ENCODE assay signal across 20 cellular contexts in the genomic region with DNA sequence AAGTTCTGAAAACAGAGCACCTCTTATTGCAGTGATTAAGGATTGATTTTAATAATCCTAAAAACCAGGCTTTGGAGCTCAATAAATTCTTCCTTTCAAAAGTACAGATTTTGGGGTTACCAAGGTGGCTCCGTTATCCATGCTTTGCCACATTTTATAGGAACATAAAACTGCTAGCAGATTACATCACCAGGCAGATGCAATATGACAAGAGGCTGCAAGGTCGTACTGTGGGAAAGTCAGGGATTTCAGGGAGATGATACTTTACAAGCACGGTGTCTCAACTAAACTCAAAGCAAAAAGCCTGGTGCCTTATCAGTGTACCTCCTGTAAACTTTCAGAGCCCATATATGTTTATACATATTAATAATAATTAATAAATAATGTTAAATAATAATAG. TPM values are rescaled to one million over a fixed set of nuclear protein-coding genes. Genes with fewer than 3 reads are reported as not detected.
DNase-seq lines count a peak whose midpoint lies in the region; ATAC-seq, FAIRE-seq and TF ChIP-seq lines count a peak whose summit lies in the region.
"Had no signal": no experiment of that assay in that cellular context is flagged by ENCODE, and none has a peak within 500 bp of the region (broad histone marks: within the 10 kb centered on the region; RNA-seq: fewer than 3 reads in every experiment).

No MANE protein-coding gene starts in this region.

- no peaks in the 10 kb centered on the region for H4K20me1 ChIP-seq in GM23248 (ENCODE audit: insufficient read depth)
- peaks cover 5% of the 10 kb centered on the region for H4K20me1 ChIP-seq in astrocyte (ENCODE audit: insufficient read depth, low read length)

- no peak overlapping the region for H2AK5ac ChIP-seq in mesenchymal stem cell (ENCODE audit: low read length, severe bottlenecking)

- peaks cover 28% of the 10 kb centered on the region for H3K4me1 ChIP-seq in GM23248 (ENCODE audit: insufficient read depth)
- H3K4me1 ChIP-seq in astrocyte (ENCODE audit: insufficient read depth, low read length): peaks cover 4% of the 10 kb centered on the region
- no peaks in the 10 kb centered on the region for H3K4me1 ChIP-seq in mesenchymal stem cell (ENCODE audit: control insufficient read depth, insufficient read depth, low read depth, low read length)
- no peaks in the 10 kb centered on the region for H3K4me1 ChIP-seq in prostate gland (replicated peaks)
- no peaks in the 10 kb centered on the region for H3K4me1 ChIP-seq in thyroid gland

- H4K91ac ChIP-seq in mesenchymal stem cell (ENCODE audit: low read length): no peak overlapping the region

- peak overlapping the region; percentile 50 for H3K4me3 ChIP-seq in GM23248
- no peak overlapping the region for H3K4me3 ChIP-seq in astrocyte (ENCODE audit: insufficient read depth, low read depth, low read length)
- peak overlapping the region in 1 of 2 experiments; percentile 48 for H3K4me3 ChIP-seq in mesenchymal stem cell (ENCODE audit: insufficient read depth in 1 of 2, low read depth in 1 of 2, low read length in 2 of 2)
- H3K4me3 ChIP-seq in prostate gland: no peak overlapping the region
- no peak overlapping the region for H3K4me3 ChIP-seq in thyroid gland (replicated peaks in 1 of 3)

- 27 to 36% methylated on average over 3 of the region's 3 CpGs for WGBS in GM23248 (ENCODE audit: low coverage in 1 of 2, low lambda C conversion rate in 2 of 2, missing lambda C conversion rate in 2 of 2), 2 experiments
- 94% methylated on average over 2 of the region's 3 CpGs for WGBS in mesenchymal stem cell
- WGBS in prostate gland: 47% methylated on average over 3 of the region's 3 CpGs
- WGBS in thyroid gland, 2 donors: 82 to 86% methylated on average over 3 of the region's 3 CpGs

- H3K4me2 ChIP-seq in GM23248 (ENCODE audit: unreplicated experiment) (peak overlapping the region; percentile 80), astrocyte (ENCODE audit: low read length) (no peak overlapping the region), mesenchymal stem cell (ENCODE audit: low read length, poor library complexity, severe bottlenecking) (no peak overlapping the region)

- no peaks in the 10 kb centered on the region for H3K9me3 Mint-ChIP-seq in HFFc6
- no peaks in the 10 kb centered on the region for H3K9me3 Mint-ChIP-seq in astrocyte (ENCODE audit: unreplicated experiment)

- H3K9me3 ChIP-seq in GM23248 (ENCODE audit: low read depth) (no peaks in the 10 kb centered on the region), astrocyte (ENCODE audit: insufficient read depth, low read depth, low read length) (no peaks in the 10 kb centered on the region), mesenchymal stem cell (ENCODE audit: control insufficient read depth, low read length) (no peaks in the 10 kb centered on the region), prostate gland (no peaks in the 10 kb centered on the region), thyroid gland (no peaks in the 10 kb centered on the region)

- H3K36me3 Mint-ChIP-seq in HFFc6 (ENCODE audit: low read depth): peaks cover 56% of the 10 kb centered on the region
- no peaks in the 10 kb centered on the region for H3K36me3 Mint-ChIP-seq in astrocyte (ENCODE audit: low read depth, unreplicated experiment)
- H3K36me3 Mint-ChIP-seq: CD14-positive monocyte had no signal

- H3K9me2 ChIP-seq in GM23248 (ENCODE audit: insufficient read depth): no peaks in the 10 kb centered on the region

- intact Hi-C loops in prostate gland (cut with DNase I): no loop called here
- intact Hi-C loops in thyroid gland (cut with DNase I): no loop called here

- DNase-seq in GM23248 (peak; percentile 62), HFFc6 (no peak), astrocyte (ENCODE audit: low read depth) (no peak), mesenchymal stem cell (no peak), prostate gland (ENCODE audit: low spot score) (no peak), thyroid gland (no peak)
- DNase-seq: ACHN, DMS79, IMR-90, NCI-H1048, NCI-H1694 had no signal

- no peak overlapping the region for H2BK5ac ChIP-seq in mesenchymal stem cell (ENCODE audit: low read depth, low read length, poor library complexity, severe bottlenecking)

- peaks cover 49% of the 10 kb centered on the region; the same call in 1 of the 2 replicates for H3F3A ChIP-seq in GM23248 (ENCODE audit: insufficient read depth)

- H2BK15ac ChIP-seq in mesenchymal stem cell (ENCODE audit: low read depth, poor library complexity, severe bottlenecking): no peak overlapping the region

- H3K79me2 ChIP-seq in GM23248 (ENCODE audit: insufficient read depth): peaks cover 100% of the 10 kb centered on the region
- H3K79me2 ChIP-seq in astrocyte (ENCODE audit: insufficient read depth, low read length): peaks cover 91% of the 10 kb centered on the region

- no peak overlapping the region for H3K4ac ChIP-seq in mesenchymal stem cell (ENCODE audit: low read depth in 1 of 2, low read length in 2 of 2)

- TF ChIP-seq CTCF in HFFc6 (IDR thresholded peaks at IDR 0.05) (no peak), astrocyte (IDR thresholded peaks at IDR 0.05; ENCODE audit: insufficient read depth, low read depth, low read length) (no peak), prostate gland (IDR thresholded peaks at IDR 0.05) (no peak), thyroid gland (IDR thresholded peaks at IDR 0.05) (no peak)

- H2BK12ac ChIP-seq in mesenchymal stem cell (ENCODE audit: low read length in 2 of 2): no peak overlapping the region

- peak overlapping the region; percentile 81; the same call in 1 of the 2 replicates for H3K27ac Mint-ChIP-seq in HFFc6
- H3K27ac Mint-ChIP-seq in astrocyte (ENCODE audit: unreplicated experiment): no peak overlapping the region
- H3K27ac Mint-ChIP-seq: CD14-positive monocyte had no signal

- H3K9ac ChIP-seq in GM23248 (peak overlapping the region; percentile 40), astrocyte (ENCODE audit: low read length) (no peak overlapping the region), mesenchymal stem cell (ENCODE audit: low read length) (peak overlapping the region; percentile 78)

- in situ Hi-C loops in GM23248 (cut with MboI): no loop called here

- H3K18ac ChIP-seq in mesenchymal stem cell (ENCODE audit: low read depth in 1 of 2, low read length in 2 of 2): no peak overlapping the region

- TF ChIP-seq POLR2A in prostate gland (IDR thresholded peaks at IDR 0.05) (no peak), thyroid gland (IDR thresholded peaks at IDR 0.05) (no peak)

- peaks cover 31% of the 10 kb centered on the region for H3K36me3 ChIP-seq in GM23248 (ENCODE audit: low read depth)
- peaks cover 3% of the 10 kb centered on the region for H3K36me3 ChIP-seq in astrocyte (ENCODE audit: insufficient read depth, low read length)
- peaks cover 0 to 51% of the 10 kb centered on the region in 2 experiments for H3K36me3 ChIP-seq in mesenchymal stem cell (ENCODE audit: control insufficient read depth in 1 of 2, insufficient read depth in 2 of 2, low read depth in 1 of 2, low read length in 2 of 2)
- H3K36me3 ChIP-seq in prostate gland: no peaks in the 10 kb centered on the region
- no peaks in the 10 kb centered on the region for H3K36me3 ChIP-seq in thyroid gland

- FAIRE-seq in astrocyte (lab: Jason Lieb, UNC): peak; percentile 5
- FAIRE-seq: RCC 7860 had no signal

- H3K4me1 Mint-ChIP-seq in HFFc6 (ENCODE audit: low read depth): peaks cover 55% of the 10 kb centered on the region
- H3K4me1 Mint-ChIP-seq in astrocyte (ENCODE audit: low read depth, unreplicated experiment): peaks cover 4% of the 10 kb centered on the region
- H3K4me1 Mint-ChIP-seq: CD14-positive monocyte had no signal

- H3K14ac ChIP-seq in mesenchymal stem cell (ENCODE audit: low read length in 2 of 2): no peak overlapping the region

- H3K27me3 ChIP-seq in GM23248 (replicated peaks; ENCODE audit: insufficient read depth) (no peaks in the 10 kb centered on the region), astrocyte (ENCODE audit: insufficient read depth, low read length) (no peaks in the 10 kb centered on the region), mesenchymal stem cell (ENCODE audit: control insufficient read depth in 1 of 2, insufficient read depth in 1 of 2, low read length in 2 of 2) (no peaks in the 10 kb centered on the region), prostate gland (replicated peaks; ENCODE audit: insufficient read depth) (no peaks in the 10 kb centered on the region), thyroid gland (no peaks in the 10 kb centered on the region)

- H2BK120ac ChIP-seq in mesenchymal stem cell (ENCODE audit: low read depth, low read length): no peak overlapping the region

- peaks cover 21% of the 10 kb centered on the region for H3K79me1 ChIP-seq in mesenchymal stem cell (replicated peaks; ENCODE audit: low read length, poor library complexity, severe bottlenecking)

- H3K23ac ChIP-seq in mesenchymal stem cell (ENCODE audit: low read length in 2 of 2): no peak overlapping the region

- H3K27ac ChIP-seq in GM23248: peak overlapping the region; percentile 60
- H3K27ac ChIP-seq in astrocyte (ENCODE audit: low read depth, low read length): no peak overlapping the region
- no peak overlapping the region for H3K27ac ChIP-seq in mesenchymal stem cell (ENCODE audit: low read length, poor library complexity, severe bottlenecking)
- H3K27ac ChIP-seq in prostate gland: no peak overlapping the region
- H3K27ac ChIP-seq in thyroid gland: no peak overlapping the region
- H3K27ac ChIP-seq: HL-60 had no signal

- H4K8ac ChIP-seq in mesenchymal stem cell (ENCODE audit: low read length): no peak overlapping the region

- ATAC-seq in HG02571 (IDR thresholded peaks at IDR 0.05; ENCODE audit: unreplicated experiment): no peak
- ATAC-seq: HCT116, Right ventricle myocardium inferior had no signal

- H3K4me3 Mint-ChIP-seq in HFFc6 (peak overlapping the region; percentile 81; the same call in 1 of the 2 replicates), astrocyte (ENCODE audit: unreplicated experiment) (no peak overlapping the region)
- H3K4me3 Mint-ChIP-seq: CD14-positive monocyte had no signal

- H2AFZ ChIP-seq in GM23248 (no peak overlapping the region), astrocyte (ENCODE audit: low read depth, low read length) (no peak overlapping the region), mesenchymal stem cell (ENCODE audit: low read depth, low read length) (no peak overlapping the region)

- no peaks in the 10 kb centered on the region for H3K27me3 Mint-ChIP-seq in HFFc6 (ENCODE audit: insufficient read depth)
- no peaks in the 10 kb centered on the region for H3K27me3 Mint-ChIP-seq in astrocyte (ENCODE audit: low read depth, unreplicated experiment)

RNA-seq across cellular contexts. Expression of a gene that starts 28.6 kb away (rescaled TPM):
- total RNA-seq in GM23248 (2014; rRNA removed; shearing (Covaris generic)): 255 and 273 TPM in 2 replicates
- polyA plus RNA-seq in GM23248 (2016; fragmentation: Nextera tagmentation; extraction: Ambion mirVana): 77.0 and 77.5 TPM in 2 replicates
- total RNA-seq in HFFc6 (2021; fragmentation: NEBNext Ultra II Directional; extraction: Animal tissue kit (Norgen Biotek cat#: 25700)): 10 to 100 TPM; 37.3 to 98.1 (median 90.8) TPM
- total RNA-seq in astrocyte (11.4 and 12.6 TPM in 2 replicates), prostate gland (10 to 100 TPM in 1 of 2 donors, 1 to 10 TPM in 1; 9.8 to 18.1 TPM), thyroid gland (1 to 10 TPM; 1.6 to 9.0 (median 4.8) TPM)
- polyA plus RNA-seq in mesenchymal stem cell (2013, experiment 1 of 2): 0.65 TPM
- 0.66 TPM for polyA plus RNA-seq in mesenchymal stem cell (2013, experiment 2 of 2)
- total RNA-seq: MCF 10A, OCI-LY7, SK-MEL-5 had no signal
- polyA plus RNA-seq: CD14-positive monocyte had no signal
